ENCODE assay signal across 8 cellular contexts in genomic region chr3:52238193-52238760, GRCh38. TPM values are rescaled to one million over a fixed set of nuclear protein-coding genes. Genes with fewer than 3 reads are reported as not detected.
DNase-seq lines count a peak whose midpoint lies in the region; FAIRE-seq and TF ChIP-seq lines count a peak whose summit lies in the region.

No MANE protein-coding gene starts in this region.

- H3K27ac Mint-ChIP-seq in endothelial cell (ENCODE audit: unreplicated experiment) = peak overlapping the region; percentile 88

- peak; percentile 3 for DNase-seq in stimulated activated CD4-positive, alpha-beta T cell treated with anti-CD3 and anti-CD28 coated beads, Interleukin-4, amount 100 ng/mL, for 1 hour
- DNase-seq in stimulated activated CD4-positive, alpha-beta T cell treated with anti-CD3 and anti-CD28 coated beads, Interleukin-4, amount 100 ng/mL, for 24 hours = no peak
- peak; percentile 72 for DNase-seq in RKO (ENCODE audit: low spot score)
- no peak for DNase-seq in endothelial cell (ENCODE audit: low spot score)
- no peak for DNase-seq in GM12892 (ENCODE audit: insufficient read length)
- DNase-seq in D721Med (ENCODE audit: insufficient read length, low spot score) = no peak
- DNase-seq in DMS153 treated with DMSO at 0.1 percent for 48 hours (lab: John Stamatoyannopoulos, UW; ENCODE audit: unreplicated experiment) = no peak

- peaks cover 27% of the 10 kb centered on the region for H3K36me3 ChIP-seq in neutrophil

- peak overlapping the region; percentile 93 to 100 for H3K4me3 ChIP-seq in neutrophil (ENCODE audit: low read depth in 1 of 2, low read length in 1 of 2)

- no peak for TF ChIP-seq POLR2A in GM12892 (IDR thresholded peaks at IDR 0.05; ENCODE audit: low read depth, low read length)

- H3K4me3 Mint-ChIP-seq in endothelial cell (ENCODE audit: unreplicated experiment) = peak overlapping the region; percentile 99

- H3K9me3 ChIP-seq in neutrophil = no peaks in the 10 kb centered on the region

- H3K27ac ChIP-seq in neutrophil = peak overlapping the region; percentile 97

- no peaks in the 10 kb centered on the region for H3K27me3 ChIP-seq in neutrophil

- peaks cover 48 to 61% of the 10 kb centered on the region in 2 experiments for H3K4me1 ChIP-seq in neutrophil (ENCODE audit: control insufficient read depth in 1 of 2, insufficient read depth in 1 of 2, low read depth in 1 of 2, low read length in 1 of 2)

- no peaks in the 10 kb centered on the region for H3K9me3 Mint-ChIP-seq in endothelial cell (ENCODE audit: unreplicated experiment)

- H3K4me1 Mint-ChIP-seq in endothelial cell (ENCODE audit: unreplicated experiment) = peaks cover 19% of the 10 kb centered on the region

- H3K27me3 Mint-ChIP-seq in endothelial cell (ENCODE audit: unreplicated experiment) = peaks cover 8% of the 10 kb centered on the region

- peaks cover 3% of the 10 kb centered on the region for H3K36me3 Mint-ChIP-seq in endothelial cell (ENCODE audit: low read depth, unreplicated experiment)

- no peak for TF ChIP-seq CTCF in endothelial cell (IDR thresholded peaks at IDR 0.05; ENCODE audit: unreplicated experiment)
- no peak for TF ChIP-seq CTCF in neutrophil (IDR thresholded peaks at IDR 0.05)
- no peak for TF ChIP-seq CTCF in D721Med (IDR thresholded peaks at IDR 0.05; ENCODE audit: insufficient read depth, missing control alignments)

- FAIRE-seq in GM12892 (lab: Jason Lieb, UNC) = no peak
- no peak for FAIRE-seq in D721Med (lab: Jason Lieb, UNC)

RNA-seq across cellular contexts. Expression of gene TWF2, which starts 0.7 kb away (rescaled TPM):
- 85.3 TPM for total RNA-seq in endothelial cell (ENCODE audit: unreplicated experiment)
- polyA plus RNA-seq in GM12892 (2012; ENCODE audit: missing spikeins) = 26.4 TPM

RNA-seq across cellular contexts. Expression of gene PPM1M, which starts 7.3 kb away (rescaled TPM):
- 15.0 TPM for total RNA-seq in endothelial cell (ENCODE audit: unreplicated experiment)
- polyA plus RNA-seq in GM12892 (2012; ENCODE audit: missing spikeins) = 24.1 TPM

RNA-seq across cellular contexts. Expression of gene TLR9, which starts 12.8 kb away (rescaled TPM):
- total RNA-seq in endothelial cell (ENCODE audit: unreplicated experiment) = not detected
- polyA plus RNA-seq in GM12892 (2012; ENCODE audit: missing spikeins) = 0.30 TPM

RNA-seq across cellular contexts. Expression of gene WDR82, which starts 40.2 kb away (rescaled TPM):
- 72.3 TPM for total RNA-seq in endothelial cell (ENCODE audit: unreplicated experiment)
- 34.7 TPM for polyA plus RNA-seq in GM12892 (2012; ENCODE audit: missing spikeins)

RNA-seq across cellular contexts. Expression of gene ALAS1, which starts 40.3 kb away (rescaled TPM):
- total RNA-seq in endothelial cell (ENCODE audit: unreplicated experiment) = 59.1 TPM
- polyA plus RNA-seq in GM12892 (2012; ENCODE audit: missing spikeins) = 58.3 TPM

Comparison
In these comparisons a context has a peak if more than half of its experiments do, and no peak if none do; other contexts are left out.
1. DNase-seq: peak in stimulated activated CD4-positive, alpha-beta T cell treated with anti-CD3 and anti-CD28 coated beads, Interleukin-4, amount 100 ng/mL, for 1 hour (single experiment) and RKO (single experiment); none in stimulated activated CD4-positive, alpha-beta T cell treated with anti-CD3 and anti-CD28 coated beads, Interleukin-4, amount 100 ng/mL, for 24 hours (single experiment), endothelial cell (single experiment), GM12892 (single experiment), D721Med (single experiment) and DMS153 treated with DMSO at 0.1 percent for 48 hours (single experiment).